In the genomic region with DNA sequence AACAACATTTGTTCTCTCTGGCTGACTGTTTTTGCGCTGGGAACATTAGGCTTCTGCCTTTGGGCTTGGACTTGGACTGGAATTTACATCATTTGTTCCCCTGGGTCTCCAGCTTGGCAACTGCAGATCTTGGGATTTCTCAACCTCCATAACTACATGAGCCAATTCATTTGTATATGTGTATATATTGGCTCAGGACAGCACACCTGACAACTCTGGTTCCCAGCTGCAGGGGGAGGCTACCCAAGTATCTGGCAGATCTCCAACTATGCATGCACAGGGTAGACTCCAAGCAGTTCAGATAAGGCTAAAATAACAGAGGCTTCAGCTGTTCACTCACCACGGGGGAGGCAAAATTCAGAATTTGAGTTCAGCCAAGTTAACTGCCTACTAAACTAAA, we compare ENCODE assay signal across 9 cellular contexts. TPM values are rescaled to one million over a fixed set of nuclear protein-coding genes. Genes with fewer than 3 reads are reported as not detected.
DNase-seq lines count a peak whose midpoint lies in the region; ATAC-seq and TF ChIP-seq lines count a peak whose summit lies in the region.
"Had no signal": no experiment of that assay in that cellular context is flagged by ENCODE, and none has a peak within 500 bp of the region (broad histone marks: within the 10 kb centered on the region; RNA-seq: fewer than 3 reads in every experiment).

No MANE protein-coding gene starts in this region.

- no peaks in the 10 kb centered on the region for H3K27me3 ChIP-seq in uterus

- no peaks in the 10 kb centered on the region for H3K36me3 ChIP-seq in uterus

- H3K4me3 Mint-ChIP-seq in MCF 10A (ENCODE audit: unreplicated experiment): peak overlapping the region; percentile 55

- DNase-seq in SIG-M5 treated with dmso at 0.1 percent for 504 hours (lab: John Stamatoyannopoulos, UW; ENCODE audit: unreplicated experiment) (peak; percentile 8), SIG-M5 (lab: John Stamatoyannopoulos, UW) (no peak), MCF 10A (ENCODE audit: unreplicated experiment) (peak; percentile 98), left colon (peak in 1 of 2 donors; percentile 45), uterus (peak; percentile 38 to 43), DMS114 treated with DMSO at 0.1 percent for 48 hours (lab: John Stamatoyannopoulos, UW; ENCODE audit: unreplicated experiment) (no peak)
- DNase-seq: T-helper 9 cell had no signal

- CTCF ChIA-PET in MCF 10A (lab: Yijun Ruan, JAX): interaction anchor here (0.6 to 1.1 kb wide), 4 partner anchors 18 to 563 kb away, joined by 3 to 5 read pairs (median 4); no protein-coding TSS in a partner anchor

- H3K4me1 Mint-ChIP-seq in MCF 10A (ENCODE audit: insufficient read depth, unreplicated experiment): peaks cover 35% of the 10 kb centered on the region

- no peaks in the 10 kb centered on the region for H3K9me3 Mint-ChIP-seq in MCF 10A (ENCODE audit: unreplicated experiment)

- peak overlapping the region in 1 of 2 donors; percentile 22 for H3K27ac ChIP-seq in uterus

- intact Hi-C loops in MCF 10A (cut with micrococcal nuclease): no loop called here
- intact Hi-C loops in left colon (cut with DNase I, micrococcal nuclease): no loop called here
- intact Hi-C loops in uterus (cut with DNase I; ENCODE audit: low total_unique reads): no loop called here

- no TSS peak for BruUV-seq in MCF 10A (replicated peaks; lab: Mats Ljungman, UMichigan)

- H3K4me3 ChIP-seq in uterus: no peak overlapping the region

- POLR2A ChIA-PET in MCF 10A (lab: Yijun Ruan, JAX): interaction anchor here (0.5 to 2.7 kb wide), 9 partner anchors 20 to 441 kb away, joined by 3 to 17 read pairs (median 4); a partner anchor contains a TSS

- no peak for TF ChIP-seq POLR2A in uterus (IDR thresholded peaks at IDR 0.05)

- no peaks in the 10 kb centered on the region for H3K9me3 ChIP-seq in uterus

- no peaks in the 10 kb centered on the region for H3K27me3 Mint-ChIP-seq in MCF 10A (ENCODE audit: insufficient read depth, unreplicated experiment)

- no peaks in the 10 kb centered on the region for H3K4me1 ChIP-seq in uterus

- TF ChIP-seq CTCF in MCF 10A (IDR thresholded peaks at IDR 0.05; ENCODE audit: unreplicated experiment) (no peak), uterus (IDR thresholded peaks at IDR 0.05) (no peak)

- H3K27ac Mint-ChIP-seq in MCF 10A (ENCODE audit: low read depth, unreplicated experiment): peak overlapping the region; percentile 78

- no peaks in the 10 kb centered on the region for H3K36me3 Mint-ChIP-seq in MCF 10A (ENCODE audit: insufficient read depth, unreplicated experiment)

- peak; percentile 28 for ATAC-seq in left colon
- ATAC-seq in HG03565 (IDR thresholded peaks at IDR 0.05; ENCODE audit: unreplicated experiment): no peak
- no peak for ATAC-seq in HG02852 (IDR thresholded peaks at IDR 0.05; ENCODE audit: unreplicated experiment)

RNA-seq across cellular contexts. Expression of a gene that starts 31.6 kb away (rescaled TPM):
- total RNA-seq in MCF 10A (2022) (30.7 and 34.9 TPM in 2 replicates), left colon (100 to 1,000 TPM; 174 to 180 TPM), uterus (1 to 10 TPM in 2 of 4 donors, under 1 TPM in 1, not detected in 1; 0.24 to 3.3 (median 2.1) TPM)

Comparison
In these comparisons a context has a peak if more than half of its experiments do, and no peak if none do; other contexts are left out.
1. DNase-seq: peak in SIG-M5 treated with dmso at 0.1 percent for 504 hours (single experiment), MCF 10A (single experiment) and uterus (2 of 2); none in SIG-M5 (single experiment) and DMS114 treated with DMSO at 0.1 percent for 48 hours (single experiment).